8 cellular contexts compared by ENCODE assay signal in genomic region chr6:89411019-89411268, GRCh38. TPM values are rescaled to one million over a fixed set of nuclear protein-coding genes. Genes with fewer than 3 reads are reported as not detected.
A peak's percentile ranks its signal among the peaks of the same experiment; 100 is the strongest.
DNase-seq lines count a peak whose midpoint lies in the region; ATAC-seq, FAIRE-seq and TF ChIP-seq lines count a peak whose summit lies in the region.

No MANE protein-coding gene starts in this region.

- no peak for FAIRE-seq in H54 (lab: Jason Lieb, UNC)

- 1 to 6% methylated on average over 8 to 12 of the region's 12 CpGs for WGBS in body of pancreas, 2 donors

- H3K27me3 ChIP-seq in body of pancreas = no peaks in the 10 kb centered on the region

- no peaks in the 10 kb centered on the region for H3K36me3 ChIP-seq in body of pancreas (replicated peaks in 1 of 2; ENCODE audit: insufficient read depth in 1 of 2, low read depth in 2 of 2)

- DNase-seq in NCI-H2029 (lab: John Stamatoyannopoulos, UW) (peak; percentile 17), NCI-H2029 treated with DMSO at 0.1 percent for 48 hours (lab: John Stamatoyannopoulos, UW) (no peak), LoVo (ENCODE audit: low spot score) (peak; percentile 7), body of pancreas (peak; percentile 37 to 61 (median 47)), left lobe of liver (ENCODE audit: low spot score) (no peak), HEK293T (ENCODE audit: extremely low spot score) (no peak), H54 (ENCODE audit: insufficient read length, low spot score) (no peak)

- TF ChIP-seq CTCF in body of pancreas (IDR thresholded peaks at IDR 0.05) = no peak

- TF ChIP-seq POLR2A in body of pancreas (IDR thresholded peaks at IDR 0.05) (peak in 1 of 3 donors; percentile 25), H54 (IDR thresholded peaks at IDR 0.05; ENCODE audit: low read depth, low read length) (no peak)

- POLR2A ChIA-PET in HEK293T (lab: Yijun Ruan, JAX) = interaction anchor here (1.4 to 2.4 kb wide), 2 partner anchors 11 to 59 kb away, joined by 3 to 12 read pairs; no protein-coding TSS in a partner anchor

- no peaks in the 10 kb centered on the region for H3K9me3 ChIP-seq in body of pancreas

- ATAC-seq in body of pancreas = peak; percentile 31
- peak; percentile 48 for ATAC-seq in left lobe of liver

- intact Hi-C loops in body of pancreas (cut with DNase I) = no loop called here

- H3K4me1 ChIP-seq in body of pancreas = peaks cover 14% of the 10 kb centered on the region

- peak overlapping the region; percentile 62 to 65 for H3K4me3 ChIP-seq in body of pancreas

- H3K27ac ChIP-seq in body of pancreas (peak overlapping the region; percentile 33 to 73 (median 72)), temporal lobe (ENCODE audit: low read depth, low read length) (peak overlapping the region; percentile 78)

- CTCF ChIA-PET in HEK293T (lab: Yijun Ruan, JAX) = interaction anchor here (0.6 to 2.1 kb wide), 2 partner anchors 39 to 186 kb away, joined by 3 to 8 read pairs; no protein-coding TSS in a partner anchor

TF ChIP-seq in HEK293T, 16 proteins besides CTCF, POLR2A, EP300 and RAD21:
- TF ChIP-seq ARNT (IDR thresholded peaks at IDR 0.05) (no peak), FOXA1 (IDR thresholded peaks at IDR 0.05) (no peak), LEF1 (IDR thresholded peaks at IDR 0.05; ENCODE audit: borderline replicate concordance) (no peak), FOXM1 (IDR thresholded peaks at IDR 0.05; ENCODE audit: borderline replicate concordance) (no peak), CTBP1 (IDR thresholded peaks at IDR 0.05; ENCODE audit: borderline replicate concordance) (no peak), BHLHE40 (IDR thresholded peaks at IDR 0.05; ENCODE audit: borderline replicate concordance) (no peak), ZNF384 (IDR thresholded peaks at IDR 0.05) (no peak), SUZ12 (IDR thresholded peaks at IDR 0.05) (no peak), SP1 (IDR thresholded peaks at IDR 0.05) (no peak), FOXK2 (IDR thresholded peaks at IDR 0.05) (no peak), ELF4 (IDR thresholded peaks at IDR 0.05) (no peak), HDGF (IDR thresholded peaks at IDR 0.05; ENCODE audit: borderline replicate concordance) (no peak), TARDBP (IDR thresholded peaks at IDR 0.05) (no peak), NFRKB (IDR thresholded peaks at IDR 0.05) (no peak), L3MBTL2 (conservative IDR thresholded peaks at IDR 0.05) (no peak)
- TF ChIP-seq, protein P1, sequence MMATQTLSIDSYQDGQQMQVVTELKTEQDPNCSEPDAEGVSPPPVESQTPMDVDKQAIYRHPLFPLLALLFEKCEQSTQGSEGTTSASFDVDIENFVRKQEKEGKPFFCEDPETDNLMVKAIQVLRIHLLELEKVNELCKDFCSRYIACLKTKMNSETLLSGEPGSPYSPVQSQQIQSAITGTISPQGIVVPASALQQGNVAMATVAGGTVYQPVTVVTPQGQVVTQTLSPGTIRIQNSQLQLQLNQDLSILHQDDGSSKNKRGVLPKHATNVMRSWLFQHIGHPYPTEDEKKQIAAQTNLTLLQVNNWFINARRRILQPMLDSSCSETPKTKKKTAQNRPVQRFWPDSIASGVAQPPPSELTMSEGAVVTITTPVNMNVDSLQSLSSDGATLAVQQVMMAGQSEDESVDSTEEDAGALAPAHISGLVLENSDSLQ (IDR thresholded peaks at IDR 0.05) = no peak

RNA-seq across cellular contexts. Expression of gene RRAGD, which starts 1.1 kb away (rescaled TPM):
- 1 to 10 TPM; 9.2 to 9.3 TPM for total RNA-seq in body of pancreas
- total RNA-seq in left lobe of liver = 7.9 TPM
- total RNA-seq in temporal lobe = 60.2 TPM

RNA-seq across cellular contexts. Expression of gene ANKRD6, which starts 22.0 kb away (rescaled TPM):
- total RNA-seq in body of pancreas = 10 to 100 TPM; 16.9 to 21.4 TPM
- total RNA-seq in left lobe of liver = 7.1 TPM
- 36.4 TPM for total RNA-seq in temporal lobe

RNA-seq across cellular contexts. Expression of gene UBE2J1, which starts 58.4 kb away (rescaled TPM):
- 10 to 100 TPM; 23.4 to 27.8 TPM for total RNA-seq in body of pancreas
- total RNA-seq in left lobe of liver = 16.0 TPM
- 42.8 TPM for total RNA-seq in temporal lobe

Comparison
In these comparisons a context has a peak if more than half of its experiments do, and no peak if none do; other contexts are left out.
1. DNase-seq: peak in NCI-H2029 (single experiment), LoVo (single experiment) and body of pancreas (4 of 4); none in NCI-H2029 treated with DMSO at 0.1 percent for 48 hours (single experiment), left lobe of liver (single experiment), HEK293T (single experiment) and H54 (single experiment).